31 cellular contexts compared by ENCODE assay signal in genomic region chr3:73908218-73908617, GRCh38.
DNase-seq lines count a peak whose midpoint lies in the region; ATAC-seq, FAIRE-seq and TF ChIP-seq lines count a peak whose summit lies in the region.
"Had no signal": no experiment of that assay in that cellular context is flagged by ENCODE, and none has a peak within 500 bp of the region (broad histone marks: within the 10 kb centered on the region; RNA-seq: fewer than 3 reads in every experiment).

No MANE protein-coding gene starts in this region.

- no peak overlapping the region for H3K27ac ChIP-seq in HepG2 (ENCODE audit: extremely low read length, insufficient read depth, low read length)
- no peak overlapping the region for H3K27ac ChIP-seq in right lobe of liver
- H3K27ac ChIP-seq: 22Rv1; A549; BLaER1; BLaER1 treated with 17β-estradiol and CSF1 and Interleukin-3, amounts not matched to agents 10 nM and 100 nM; C4-2B had no signal

- H4K20me1 ChIP-seq in HepG2 (ENCODE audit: insufficient read depth, low read length), result no peaks in the 10 kb centered on the region
- H4K20me1 ChIP-seq: BLaER1; BLaER1 treated with 17β-estradiol and CSF1 and Interleukin-3, amounts not matched to agents 10 nM and 100 nM had no signal

- in situ Hi-C loops in HepG2 (cut with HindIII; ENCODE audit: extremely low pct_ligation_motif_present, low pct_unique_long_range_greater_than_20kb), result no loop called here

- no peak for FAIRE-seq in HepG2 (lab: Jason Lieb, UNC)
- FAIRE-seq: A204.1, A549, D721Med had no signal

- no peaks in the 10 kb centered on the region for H3K79me2 ChIP-seq in HepG2 (ENCODE audit: insufficient read depth, low read length)

- POLR2A ChIA-PET in HepG2 (lab: Yijun Ruan, JAX), result no interaction called here
- POLR2A ChIA-PET in HEK293T (lab: Yijun Ruan, JAX), result no interaction called here

- TF ChIP-seq POLR2A in HepG2 (IDR thresholded peaks at IDR 0.05; ENCODE audit: insufficient read depth in 1 of 2, low read depth in 2 of 2, low read length in 2 of 2) (no peak), right lobe of liver (IDR thresholded peaks at IDR 0.05) (no peak)

- DNase-seq in HepG2 (ENCODE audit: low spot score), result no peak
- no peak for DNase-seq in right lobe of liver
- DNase-seq in HEK293T (ENCODE audit: extremely low spot score), result no peak
- DNase-seq in NK-92 treated with Interleukin-12 subunit alpha and Interleukin-12 subunit beta, amount 100 ng/mL, for 24 hours (lab: John Stamatoyannopoulos, UW), result no peak
- DNase-seq: 8988T; ACHN; AML-193; BE2C; C1 segment of cervical spinal cord; Caco-2; Calu3; CD4-positive, alpha-beta memory T cell; CD4-positive, alpha-beta T cell; CD4-positive, CD25-positive, alpha-beta regulatory T cell; CD8-positive, alpha-beta memory T cell; CD8-positive, alpha-beta T cell; COR-L47; DMS 273 treated with DMSO at 0.1 percent for 48 hours; DMS153; DMS53; DMS79; DMS79 treated with DMSO at 0.1 percent for 48 hours; DND-41; EL had no signal

- no peak for TF ChIP-seq CTCF in HepG2 (CRISPR knock-in tag; IDR thresholded peaks at IDR 0.05)
- no peak for TF ChIP-seq CTCF in right lobe of liver (IDR thresholded peaks at IDR 0.05)

- WGBS in HepG2 (ENCODE audit: low lambda C conversion rate), result 35% methylated on average over 3 of the region's 3 CpGs
- WGBS in right lobe of liver (ENCODE audit: insufficient coverage, low coverage, low lambda C conversion rate, missing lambda C conversion rate), result 58% methylated on average over 3 of the region's 3 CpGs

- H3K4me3 ChIP-seq in HepG2 (replicated peaks in 1 of 3; ENCODE audit: insufficient read depth in 1 of 3, low read depth in 2 of 3, low read length in 3 of 3) (no peak overlapping the region), right lobe of liver (no peak overlapping the region)
- H3K4me3 ChIP-seq: A549; BLaER1; BLaER1 treated with 17β-estradiol and CSF1 and Interleukin-3, amounts not matched to agents 10 nM and 100 nM had no signal

- no TSS peak for BruUV-seq in HepG2 (replicated peaks; lab: Mats Ljungman, UMichigan)

- H3K36me3 ChIP-seq in HepG2 (replicated peaks in 1 of 2; ENCODE audit: control insufficient read depth in 1 of 2, insufficient read depth in 2 of 2, low read length in 2 of 2) (no peaks in the 10 kb centered on the region), right lobe of liver (no peaks in the 10 kb centered on the region)
- H3K36me3 ChIP-seq: BE2C; BLaER1; BLaER1 treated with 17β-estradiol and CSF1 and Interleukin-3, amounts not matched to agents 10 nM and 100 nM had no signal

- no peak for TF ChIP-seq EP300 in HepG2 (IDR thresholded peaks at IDR 0.05; ENCODE audit: low read depth in 2 of 2, low read length in 2 of 2)
- TF ChIP-seq EP300 in HepG2 (CRISPR knock-in tag; IDR thresholded peaks at IDR 0.05; ENCODE audit: borderline replicate concordance), result no peak

- H3K9ac ChIP-seq in HepG2 (ENCODE audit: insufficient read depth, low read depth, low read length), result no peak overlapping the region
- H3K9ac ChIP-seq: BLaER1; BLaER1 treated with 17β-estradiol and CSF1 and Interleukin-3, amounts not matched to agents 10 nM and 100 nM had no signal

- no peak for ATAC-seq in HepG2
- ATAC-seq in right lobe of liver, result no peak
- ATAC-seq: A549; CD8-positive, alpha-beta T cell had no signal

- H3K4me1 ChIP-seq in HepG2 (ENCODE audit: insufficient read depth, low read length) (no peaks in the 10 kb centered on the region), right lobe of liver (no peaks in the 10 kb centered on the region)
- H3K4me1 ChIP-seq: A549; BE2C; BLaER1; BLaER1 treated with 17β-estradiol and CSF1 and Interleukin-3, amounts not matched to agents 10 nM and 100 nM; Caco-2 had no signal

- H2AFZ ChIP-seq in HepG2 (ENCODE audit: low read length), result no peak overlapping the region

- intact Hi-C loops in HepG2 (cut with micrococcal nuclease; ENCODE audit: unreplicated experiment) (no loop called here), right lobe of liver (cut with DNase I) (no loop called here)

- H3K9me3 ChIP-seq in HepG2 (ENCODE audit: low read length), result no peaks in the 10 kb centered on the region
- H3K9me3 ChIP-seq in right lobe of liver, result no peaks in the 10 kb centered on the region
- H3K9me3 ChIP-seq: A549, BE2C, BLaER1, Caco-2 had no signal

- CTCF ChIA-PET in HepG2 (lab: Yijun Ruan, JAX; ENCODE audit: low intra/inter-chr PET ratio, low total read pairs) (no interaction called here), HEK293T (lab: Yijun Ruan, JAX) (no interaction called here)

- no peaks in the 10 kb centered on the region for H3K27me3 ChIP-seq in HepG2 (ENCODE audit: control insufficient read depth in 1 of 2, insufficient read depth in 2 of 2, low read length in 2 of 2)
- H3K27me3 ChIP-seq in right lobe of liver, result no peaks in the 10 kb centered on the region
- H3K27me3 ChIP-seq: BE2C; BLaER1; BLaER1 treated with 17β-estradiol and CSF1 and Interleukin-3, amounts not matched to agents 10 nM and 100 nM had no signal

- H3K4me2 ChIP-seq in HepG2 (ENCODE audit: low read depth, low read length), result no peak overlapping the region
- H3K4me2 ChIP-seq: A549; BLaER1; BLaER1 treated with 17β-estradiol and CSF1 and Interleukin-3, amounts not matched to agents 10 nM and 100 nM had no signal

- no peak for TF ChIP-seq RAD21 in HepG2 (CRISPR knock-in tag; IDR thresholded peaks at IDR 0.05)

TF ChIP-seq in HEK293T, 16 proteins besides CTCF, POLR2A, EP300 and RAD21:
- TF ChIP-seq ELF4 (IDR thresholded peaks at IDR 0.05) (peak; percentile 62), ZNF384 (IDR thresholded peaks at IDR 0.05) (no peak)
